ENCODE assay signal across 2 cellular contexts in genomic region chr10:132684164-132684891, GRCh38.
TF ChIP-seq lines count a peak whose summit lies in the region.

No MANE protein-coding gene starts in this region.

TF ChIP-seq in IMR-90, 13 proteins besides CTCF, POLR2A, EP300 and RAD21 (continued from another document):
- TF ChIP-seq USF2 (IDR thresholded peaks at IDR 0.05; ENCODE audit: low read depth, low read length) (no peak), ELK1 (IDR thresholded peaks at IDR 0.05; ENCODE audit: borderline replicate concordance, low read depth, low read length) (no peak), MAZ (IDR thresholded peaks at IDR 0.05; ENCODE audit: borderline replicate concordance, low read depth, low read length) (no peak), CHD1 (IDR thresholded peaks at IDR 0.05; ENCODE audit: low read depth, low read length) (no peak), NFE2L2 (IDR thresholded peaks at IDR 0.05; ENCODE audit: low read depth, low read length) (no peak)

TF ChIP-seq in SK-N-SH, 30 proteins besides CTCF, POLR2A, EP300 and RAD21 (continued from another document):
- TF ChIP-seq IRF3 (IDR thresholded peaks at IDR 0.05; ENCODE audit: low read depth, low read length) (no peak), JUND (IDR thresholded peaks at IDR 0.05) (no peak), EZH2phosphoT487 (IDR thresholded peaks at IDR 0.05; ENCODE audit: borderline replicate concordance, low read depth) (no peak), FOSL2 (IDR thresholded peaks at IDR 0.05; ENCODE audit: borderline replicate concordance, low read depth) (no peak), POLR2AphosphoS5 (IDR thresholded peaks at IDR 0.05; ENCODE audit: low read depth, low read length) (no peak), USF2 (IDR thresholded peaks at IDR 0.05; ENCODE audit: borderline replicate concordance, low read depth, low read length) (no peak), SMC3 (IDR thresholded peaks at IDR 0.05; ENCODE audit: low read depth, low read length) (no peak), RFX5 (IDR thresholded peaks at IDR 0.05; ENCODE audit: low read length) (no peak)
